ENCODE assay signal across 8 cellular contexts in the genomic region with DNA sequence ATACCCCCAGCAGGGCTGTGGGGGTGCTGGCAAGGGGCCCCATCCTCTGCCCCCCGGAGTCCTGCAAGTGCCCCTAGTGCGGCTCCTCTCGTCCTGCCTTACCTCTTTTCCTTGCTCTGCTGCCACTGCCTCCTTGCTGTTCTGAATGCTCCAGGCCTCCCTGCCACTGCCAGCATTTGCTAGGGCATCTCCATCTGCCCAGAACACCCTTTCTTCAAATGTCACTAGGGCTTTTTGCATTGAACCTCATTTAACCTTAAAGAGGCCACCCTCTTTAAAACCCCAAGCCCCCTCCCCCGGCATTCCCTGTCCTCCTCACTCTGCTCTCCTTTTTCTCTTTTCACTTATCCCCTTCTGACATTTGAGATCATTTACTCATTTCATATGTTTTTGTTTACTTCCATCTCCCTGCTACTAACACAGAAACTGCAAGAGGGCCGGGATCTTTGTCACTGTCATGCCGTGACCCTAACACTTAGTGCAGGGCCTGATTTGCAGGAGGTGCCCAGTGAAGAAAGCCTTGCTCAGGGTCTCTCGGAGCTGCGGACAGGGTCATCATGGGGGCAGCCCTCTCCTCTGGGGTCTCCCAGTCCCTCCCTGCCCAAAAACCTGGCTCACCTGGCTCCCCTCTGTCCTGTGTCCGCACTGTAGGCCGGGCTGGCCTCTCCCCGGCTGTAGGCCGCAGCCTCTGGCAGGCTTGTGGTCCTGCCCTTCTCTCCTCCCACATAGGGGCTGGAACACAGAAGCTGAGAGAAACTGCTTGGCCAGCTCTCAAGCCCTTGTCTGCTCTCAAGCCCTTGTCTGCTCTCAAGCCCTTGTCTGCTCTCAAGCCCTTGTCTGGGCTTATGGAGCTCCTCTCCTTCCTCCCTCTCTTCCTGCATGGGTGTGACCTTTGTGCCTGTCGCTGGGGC. TPM values are rescaled to one million over a fixed set of nuclear protein-coding genes. Genes with fewer than 3 reads are reported as not detected.
DNase-seq lines count a peak whose midpoint lies in the region; ATAC-seq and TF ChIP-seq lines count a peak whose summit lies in the region.

A gene (minus strand): TSS at position 690 of the 911 bp plus-strand sequence. CDS start 2,084 bp downstream, outside the sequence.

- intact Hi-C loops in dorsolateral prefrontal cortex (cut with DNase I) (loop anchor here in 1 of 2 donors (10.0 kb wide), 2 partner anchors 112 to 322 kb away; a partner anchor contains a TSS), lower lobe of right lung (cut with DNase I) (no loop called here)

- peaks cover 36% of the 10 kb centered on the region for H3K4me1 ChIP-seq in lower lobe of right lung
- peaks cover 36% of the 10 kb centered on the region for H3K4me1 ChIP-seq in suprapubic skin

- DNase-seq in M059J (ENCODE audit: low read depth) (peak; percentile 29), dorsolateral prefrontal cortex (peak in 1 of 10 donors; percentile 48), lower lobe of right lung (peak; percentile 83), suprapubic skin (ENCODE audit: low spot score in 2 of 2) (no peak), D341Med (ENCODE audit: low spot score) (no peak), T-helper 1 cell (no peak)
- no peak for DNase-seq in activated CD4-positive, CD25-positive, alpha-beta regulatory T cell (lab: John Stamatoyannopoulos, UW)

- H3K27me3 ChIP-seq in dorsolateral prefrontal cortex = no peaks in the 10 kb centered on the region
- no peaks in the 10 kb centered on the region for H3K27me3 ChIP-seq in lower lobe of right lung (ENCODE audit: low read depth)
- H3K27me3 ChIP-seq in suprapubic skin = no peaks in the 10 kb centered on the region

- H3K9me3 ChIP-seq in lower lobe of right lung = no peaks in the 10 kb centered on the region
- no peaks in the 10 kb centered on the region for H3K9me3 ChIP-seq in suprapubic skin

- ATAC-seq in lower lobe of right lung (peak; percentile 93 to 95), GM19035 (IDR thresholded peaks at IDR 0.05; ENCODE audit: unreplicated experiment) (no peak)

- H3K36me3 ChIP-seq in lower lobe of right lung (peaks cover 6% of the 10 kb centered on the region), suprapubic skin (no peaks in the 10 kb centered on the region)

- no peak for TF ChIP-seq CTCF in dorsolateral prefrontal cortex (IDR thresholded peaks at IDR 0.05 in 54 of 56, conservative IDR thresholded peaks at IDR 0.05 in 2 of 56; ENCODE audit: low read depth in 1 of 56, partially characterized antibody in 56 of 56)
- TF ChIP-seq CTCF in lower lobe of right lung (IDR thresholded peaks at IDR 0.05) = no peak
- TF ChIP-seq CTCF in suprapubic skin (IDR thresholded peaks at IDR 0.05) = no peak

- peak within 1 kb of the TSS in 32 of 59 donors; percentile 1 to 76 (median 44) for H3K27ac ChIP-seq in dorsolateral prefrontal cortex
- H3K27ac ChIP-seq in lower lobe of right lung = peak within 1 kb of the TSS; percentile 74
- H3K27ac ChIP-seq in suprapubic skin = peak within 1 kb of the TSS; percentile 45

- peak within 1 kb of the TSS in 31 of 59 donors; percentile 0 to 49 (median 24) for H3K4me3 ChIP-seq in dorsolateral prefrontal cortex
- H3K4me3 ChIP-seq in lower lobe of right lung = peak within 1 kb of the TSS; percentile 50
- H3K4me3 ChIP-seq in suprapubic skin = peak within 1 kb of the TSS; percentile 37

- no peak for TF ChIP-seq EP300 in suprapubic skin (IDR thresholded peaks at IDR 0.05)

- TF ChIP-seq POLR2A in suprapubic skin (IDR thresholded peaks at IDR 0.05) = no peak

- WGBS in suprapubic skin = 58% methylated on average over 13 of the region's 13 CpGs

RNA-seq across cellular contexts. Expression of the gene that starts here (rescaled TPM):
- 2.8 and 18.5 TPM in 2 replicates for total RNA-seq in M059J (2014; rRNA removed; shearing (Covaris generic))
- total RNA-seq in dorsolateral prefrontal cortex (10 to 100 TPM in 32 of 120 experiments, 1 to 10 TPM in 88; 2.1 to 21.2 (median 8.1) TPM), lower lobe of right lung (20.2 TPM), suprapubic skin (10 to 100 TPM in 1 of 4 donors, 1 to 10 TPM in 3; 5.7 to 12.2 (median 8.5) TPM)

Comparison
In these comparisons a context has a peak if more than half of its experiments do, and no peak if none do; other contexts are left out.
1. DNase-seq: peak in M059J (single experiment) and lower lobe of right lung (single experiment); none in suprapubic skin (0 of 2), D341Med (single experiment), T-helper 1 cell (0 of 5) and activated CD4-positive, CD25-positive, alpha-beta regulatory T cell (0 of 4).
2. Peak in every context shown above with its lines, with median percentiles within 50 percentile points of each other: H3K27ac ChIP-seq and H3K4me3 ChIP-seq.